In the genomic region with DNA sequence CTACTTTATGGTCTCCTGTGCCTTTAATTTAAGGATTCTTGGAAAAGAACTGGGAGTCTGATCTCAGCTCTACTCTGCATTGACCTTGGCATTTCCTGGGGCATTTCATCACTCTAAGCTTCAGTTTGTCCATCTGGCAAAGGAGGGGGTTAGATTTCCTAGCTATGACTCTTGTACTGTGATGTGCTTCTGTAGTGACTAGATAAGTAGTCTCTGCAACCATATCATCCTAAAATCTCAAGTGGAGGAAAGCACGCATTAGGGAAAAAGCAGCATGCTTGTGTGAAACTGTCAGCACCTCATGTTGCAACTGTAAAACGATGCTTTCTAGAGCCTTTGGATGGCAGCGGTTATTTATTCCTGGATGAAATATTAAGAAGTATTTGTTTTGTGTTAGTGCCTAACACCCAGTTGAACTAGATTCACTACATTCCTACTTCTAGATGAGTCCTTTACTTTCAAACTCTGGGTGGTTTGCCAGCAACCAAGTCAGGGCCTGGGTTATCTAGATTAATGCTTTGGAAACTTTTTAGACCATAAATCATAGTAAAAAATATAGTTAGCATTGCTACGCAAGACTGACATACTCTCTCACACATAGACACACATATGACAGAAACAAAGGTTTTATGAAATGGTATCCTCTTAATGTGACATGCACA, we compare ENCODE assay signal across 2 cellular contexts.
TF ChIP-seq lines count a peak whose summit lies in the region.

No MANE protein-coding gene starts in this region.

TF ChIP-seq in K562, 482 proteins besides CTCF, POLR2A, EP300 and RAD21 (continues in another document):
- TF ChIP-seq ZNF551 (CRISPR knock-in tag; IDR thresholded peaks at IDR 0.05) (no peak), FOXM1 (IDR thresholded peaks at IDR 0.05; ENCODE audit: low read depth) (peak; percentile 70), FOXM1 (CRISPR knock-in tag; IDR thresholded peaks at IDR 0.05; ENCODE audit: low read depth) (no peak), KDM1A (IDR thresholded peaks at IDR 0.05) (peak; percentile 92), KAT2B (IDR thresholded peaks at IDR 0.05; ENCODE audit: low read depth, low read length) (no peak), ZNF57 (CRISPR knock-in tag; IDR thresholded peaks at IDR 0.05) (no peak), TCF3 (CRISPR knock-in tag; IDR thresholded peaks at IDR 0.05) (peak; percentile 91), NFIC (IDR thresholded peaks at IDR 0.05) (peak; percentile 61; the same call in 1 of the 2 replicates), PCBP2 (IDR thresholded peaks at IDR 0.05; ENCODE audit: low read depth, low read length, poor library complexity, severe bottlenecking) (no peak), ZNF561 (CRISPR knock-in tag; conservative IDR thresholded peaks at IDR 0.05) (no peak), ZNF444 (CRISPR knock-in tag; IDR thresholded peaks at IDR 0.05) (no peak), ZNF347 (CRISPR knock-in tag; IDR thresholded peaks at IDR 0.05; ENCODE audit: low read depth) (no peak), ZBTB1 (CRISPR knock-in tag; IDR thresholded peaks at IDR 0.05; ENCODE audit: borderline replicate concordance, low read depth) (no peak), ZNF212 (CRISPR knock-in tag; IDR thresholded peaks at IDR 0.05) (no peak), NFRKB (IDR thresholded peaks at IDR 0.05; ENCODE audit: low read depth) (no peak), IFI16 (CRISPR knock-in tag; IDR thresholded peaks at IDR 0.05) (no peak), HOXB6 (CRISPR knock-in tag; IDR thresholded peaks at IDR 0.05; ENCODE audit: borderline replicate concordance) (no peak), MYBL2 (IDR thresholded peaks at IDR 0.05; ENCODE audit: low read depth) (no peak), MYBL2 (CRISPR knock-in tag; IDR thresholded peaks at IDR 0.05; ENCODE audit: borderline replicate concordance) (no peak), SMAD4 (CRISPR knock-in tag; conservative IDR thresholded peaks at IDR 0.05) (peak; percentile 46), SREBF1 (IDR thresholded peaks at IDR 0.05; ENCODE audit: borderline replicate concordance, low read depth, low read length) (no peak)
- TF ChIP-seq, protein P1, sequence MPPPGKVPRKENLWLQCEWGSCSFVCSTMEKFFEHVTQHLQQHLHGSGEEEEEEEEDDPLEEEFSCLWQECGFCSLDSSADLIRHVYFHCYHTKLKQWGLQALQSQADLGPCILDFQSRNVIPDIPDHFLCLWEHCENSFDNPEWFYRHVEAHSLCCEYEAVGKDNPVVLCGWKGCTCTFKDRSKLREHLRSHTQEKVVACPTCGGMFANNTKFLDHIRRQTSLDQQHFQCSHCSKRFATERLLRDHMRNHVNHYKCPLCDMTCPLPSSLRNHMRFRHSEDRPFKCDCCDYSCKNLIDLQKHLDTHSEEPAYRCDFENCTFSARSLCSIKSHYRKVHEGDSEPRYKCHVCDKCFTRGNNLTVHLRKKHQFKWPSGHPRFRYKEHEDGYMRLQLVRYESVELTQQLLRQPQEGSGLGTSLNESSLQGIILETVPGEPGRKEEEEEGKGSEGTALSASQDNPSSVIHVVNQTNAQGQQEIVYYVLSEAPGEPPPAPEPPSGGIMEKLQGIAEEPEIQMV (tag; conservative IDR thresholded peaks at IDR 0.05; ENCODE audit: low read depth): no peak
- TF ChIP-seq, protein P2, sequence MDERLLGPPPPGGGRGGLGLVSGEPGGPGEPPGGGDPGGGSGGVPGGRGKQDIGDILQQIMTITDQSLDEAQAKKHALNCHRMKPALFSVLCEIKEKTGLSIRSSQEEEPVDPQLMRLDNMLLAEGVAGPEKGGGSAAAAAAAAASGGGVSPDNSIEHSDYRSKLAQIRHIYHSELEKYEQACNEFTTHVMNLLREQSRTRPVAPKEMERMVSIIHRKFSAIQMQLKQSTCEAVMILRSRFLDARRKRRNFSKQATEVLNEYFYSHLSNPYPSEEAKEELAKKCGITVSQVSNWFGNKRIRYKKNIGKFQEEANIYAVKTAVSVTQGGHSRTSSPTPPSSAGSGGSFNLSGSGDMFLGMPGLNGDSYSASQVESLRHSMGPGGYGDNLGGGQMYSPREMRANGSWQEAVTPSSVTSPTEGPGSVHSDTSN (CRISPR knock-in tag; IDR thresholded peaks at IDR 0.05; ENCODE audit: low read depth): no peak
- TF ChIP-seq, protein P2 (tag; conservative IDR thresholded peaks at IDR 0.05; ENCODE audit: low read depth): peak; percentile 96
- TF ChIP-seq, protein P3, sequence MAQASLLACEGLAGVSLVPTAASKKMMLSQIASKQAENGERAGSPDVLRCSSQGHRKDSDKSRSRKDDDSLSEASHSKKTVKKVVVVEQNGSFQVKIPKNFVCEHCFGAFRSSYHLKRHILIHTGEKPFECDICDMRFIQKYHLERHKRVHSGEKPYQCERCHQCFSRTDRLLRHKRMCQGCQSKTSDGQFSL (CRISPR knock-in tag; IDR thresholded peaks at IDR 0.05): no peak
- TF ChIP-seq, protein P3 (tag; IDR thresholded peaks at IDR 0.05): no peak
- TF ChIP-seq, protein P4, sequence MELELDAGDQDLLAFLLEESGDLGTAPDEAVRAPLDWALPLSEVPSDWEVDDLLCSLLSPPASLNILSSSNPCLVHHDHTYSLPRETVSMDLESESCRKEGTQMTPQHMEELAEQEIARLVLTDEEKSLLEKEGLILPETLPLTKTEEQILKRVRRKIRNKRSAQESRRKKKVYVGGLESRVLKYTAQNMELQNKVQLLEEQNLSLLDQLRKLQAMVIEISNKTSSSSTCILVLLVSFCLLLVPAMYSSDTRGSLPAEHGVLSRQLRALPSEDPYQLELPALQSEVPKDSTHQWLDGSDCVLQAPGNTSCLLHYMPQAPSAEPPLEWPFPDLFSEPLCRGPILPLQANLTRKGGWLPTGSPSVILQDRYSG (tag; conservative IDR thresholded peaks at IDR 0.05; ENCODE audit: low read depth): no peak

TF ChIP-seq in HepG2, 621 proteins besides CTCF, POLR2A, EP300 and RAD21 (continues in another document):
- TF ChIP-seq FOSL2 (CRISPR knock-in tag; IDR thresholded peaks at IDR 0.05) (0 out of 2 replicates have a peak, but pooled peaks have one; percentile 22), ZNF878 (CRISPR knock-in tag; IDR thresholded peaks at IDR 0.05) (no peak), NFATC3 (CRISPR knock-in tag; IDR thresholded peaks at IDR 0.05) (no peak), STAG1 (CRISPR knock-in tag; IDR thresholded peaks at IDR 0.05) (peak; percentile 10; the same call in 1 of the 2 replicates), GATAD2A (CRISPR knock-in tag; IDR thresholded peaks at IDR 0.05) (peak; percentile 22; the same call in 1 of the 2 replicates), ZNF790 (CRISPR knock-in tag; IDR thresholded peaks at IDR 0.05; ENCODE audit: borderline replicate concordance) (no peak), CEBPB (IDR thresholded peaks at IDR 0.05; ENCODE audit: borderline replicate concordance, low read depth, low read length) (peak; percentile 51; the same call in 1 of the 2 replicates), ZKSCAN1 (IDR thresholded peaks at IDR 0.05; ENCODE audit: low read length) (no peak), ZNF451 (CRISPR knock-in tag; IDR thresholded peaks at IDR 0.05) (no peak), ZNF549 (CRISPR knock-in tag; IDR thresholded peaks at IDR 0.05) (no peak), ZNF678 (CRISPR knock-in tag; IDR thresholded peaks at IDR 0.05) (no peak), ZNF644 (CRISPR knock-in tag; IDR thresholded peaks at IDR 0.05; ENCODE audit: low read depth) (no peak), GPN1 (CRISPR knock-in tag; IDR thresholded peaks at IDR 0.05; ENCODE audit: borderline replicate concordance) (no peak), THYN1 (CRISPR knock-in tag; IDR thresholded peaks at IDR 0.05; ENCODE audit: borderline replicate concordance, low read depth) (no peak), TBP (CRISPR knock-in tag; IDR thresholded peaks at IDR 0.05) (no peak), CEBPG (CRISPR knock-in tag; IDR thresholded peaks at IDR 0.05) (0 out of 2 replicates have a peak, but pooled peaks have one; percentile 37)
- TF ChIP-seq, protein P5, sequence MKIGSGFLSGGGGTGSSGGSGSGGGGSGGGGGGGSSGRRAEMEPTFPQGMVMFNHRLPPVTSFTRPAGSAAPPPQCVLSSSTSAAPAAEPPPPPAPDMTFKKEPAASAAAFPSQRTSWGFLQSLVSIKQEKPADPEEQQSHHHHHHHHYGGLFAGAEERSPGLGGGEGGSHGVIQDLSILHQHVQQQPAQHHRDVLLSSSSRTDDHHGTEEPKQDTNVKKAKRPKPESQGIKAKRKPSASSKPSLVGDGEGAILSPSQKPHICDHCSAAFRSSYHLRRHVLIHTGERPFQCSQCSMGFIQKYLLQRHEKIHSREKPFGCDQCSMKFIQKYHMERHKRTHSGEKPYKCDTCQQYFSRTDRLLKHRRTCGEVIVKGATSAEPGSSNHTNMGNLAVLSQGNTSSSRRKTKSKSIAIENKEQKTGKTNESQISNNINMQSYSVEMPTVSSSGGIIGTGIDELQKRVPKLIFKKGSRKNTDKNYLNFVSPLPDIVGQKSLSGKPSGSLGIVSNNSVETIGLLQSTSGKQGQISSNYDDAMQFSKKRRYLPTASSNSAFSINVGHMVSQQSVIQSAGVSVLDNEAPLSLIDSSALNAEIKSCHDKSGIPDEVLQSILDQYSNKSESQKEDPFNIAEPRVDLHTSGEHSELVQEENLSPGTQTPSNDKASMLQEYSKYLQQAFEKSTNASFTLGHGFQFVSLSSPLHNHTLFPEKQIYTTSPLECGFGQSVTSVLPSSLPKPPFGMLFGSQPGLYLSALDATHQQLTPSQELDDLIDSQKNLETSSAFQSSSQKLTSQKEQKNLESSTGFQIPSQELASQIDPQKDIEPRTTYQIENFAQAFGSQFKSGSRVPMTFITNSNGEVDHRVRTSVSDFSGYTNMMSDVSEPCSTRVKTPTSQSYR (CRISPR knock-in tag; IDR thresholded peaks at IDR 0.05; ENCODE audit: borderline replicate concordance): no peak
- TF ChIP-seq, protein P6, sequence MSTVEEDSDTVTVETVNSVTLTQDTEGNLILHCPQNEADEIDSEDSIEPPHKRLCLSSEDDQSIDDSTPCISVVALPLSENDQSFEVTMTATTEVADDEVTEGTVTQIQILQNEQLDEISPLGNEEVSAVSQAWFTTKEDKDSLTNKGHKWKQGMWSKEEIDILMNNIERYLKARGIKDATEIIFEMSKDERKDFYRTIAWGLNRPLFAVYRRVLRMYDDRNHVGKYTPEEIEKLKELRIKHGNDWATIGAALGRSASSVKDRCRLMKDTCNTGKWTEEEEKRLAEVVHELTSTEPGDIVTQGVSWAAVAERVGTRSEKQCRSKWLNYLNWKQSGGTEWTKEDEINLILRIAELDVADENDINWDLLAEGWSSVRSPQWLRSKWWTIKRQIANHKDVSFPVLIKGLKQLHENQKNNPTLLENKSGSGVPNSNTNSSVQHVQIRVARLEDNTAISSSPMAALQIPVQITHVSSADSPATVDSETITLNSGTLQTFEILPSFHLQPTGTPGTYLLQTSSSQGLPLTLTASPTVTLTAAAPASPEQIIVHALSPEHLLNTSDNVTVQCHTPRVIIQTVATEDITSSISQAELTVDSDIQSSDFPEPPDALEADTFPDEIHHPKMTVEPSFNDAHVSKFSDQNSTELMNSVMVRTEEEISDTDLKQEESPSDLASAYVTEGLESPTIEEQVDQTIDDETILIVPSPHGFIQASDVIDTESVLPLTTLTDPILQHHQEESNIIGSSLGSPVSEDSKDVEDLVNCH (CRISPR knock-in tag; IDR thresholded peaks at IDR 0.05): no peak
- TF ChIP-seq, protein P7, sequence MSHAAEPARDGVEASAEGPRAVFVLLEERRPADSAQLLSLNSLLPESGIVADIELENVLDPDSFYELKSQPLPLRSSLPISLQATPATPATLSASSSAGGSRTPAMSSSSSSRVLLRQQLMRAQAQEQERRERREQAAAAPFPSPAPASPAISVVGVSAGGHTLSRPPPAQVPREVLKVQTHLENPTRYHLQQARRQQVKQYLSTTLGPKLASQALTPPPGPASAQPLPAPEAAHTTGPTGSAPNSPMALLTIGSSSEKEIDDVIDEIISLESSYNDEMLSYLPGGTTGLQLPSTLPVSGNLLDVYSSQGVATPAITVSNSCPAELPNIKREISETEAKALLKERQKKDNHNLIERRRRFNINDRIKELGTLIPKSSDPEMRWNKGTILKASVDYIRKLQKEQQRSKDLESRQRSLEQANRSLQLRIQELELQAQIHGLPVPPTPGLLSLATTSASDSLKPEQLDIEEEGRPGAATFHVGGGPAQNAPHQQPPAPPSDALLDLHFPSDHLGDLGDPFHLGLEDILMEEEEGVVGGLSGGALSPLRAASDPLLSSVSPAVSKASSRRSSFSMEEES (CRISPR knock-in tag; IDR thresholded peaks at IDR 0.05): no peak
- TF ChIP-seq, protein P8, sequence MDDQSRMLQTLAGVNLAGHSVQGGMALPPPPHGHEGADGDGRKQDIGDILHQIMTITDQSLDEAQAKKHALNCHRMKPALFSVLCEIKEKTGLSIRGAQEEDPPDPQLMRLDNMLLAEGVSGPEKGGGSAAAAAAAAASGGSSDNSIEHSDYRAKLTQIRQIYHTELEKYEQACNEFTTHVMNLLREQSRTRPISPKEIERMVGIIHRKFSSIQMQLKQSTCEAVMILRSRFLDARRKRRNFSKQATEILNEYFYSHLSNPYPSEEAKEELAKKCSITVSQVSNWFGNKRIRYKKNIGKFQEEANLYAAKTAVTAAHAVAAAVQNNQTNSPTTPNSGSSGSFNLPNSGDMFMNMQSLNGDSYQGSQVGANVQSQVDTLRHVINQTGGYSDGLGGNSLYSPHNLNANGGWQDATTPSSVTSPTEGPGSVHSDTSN (CRISPR knock-in tag; IDR thresholded peaks at IDR 0.05; ENCODE audit: borderline replicate concordance): no peak
- TF ChIP-seq, protein P9, sequence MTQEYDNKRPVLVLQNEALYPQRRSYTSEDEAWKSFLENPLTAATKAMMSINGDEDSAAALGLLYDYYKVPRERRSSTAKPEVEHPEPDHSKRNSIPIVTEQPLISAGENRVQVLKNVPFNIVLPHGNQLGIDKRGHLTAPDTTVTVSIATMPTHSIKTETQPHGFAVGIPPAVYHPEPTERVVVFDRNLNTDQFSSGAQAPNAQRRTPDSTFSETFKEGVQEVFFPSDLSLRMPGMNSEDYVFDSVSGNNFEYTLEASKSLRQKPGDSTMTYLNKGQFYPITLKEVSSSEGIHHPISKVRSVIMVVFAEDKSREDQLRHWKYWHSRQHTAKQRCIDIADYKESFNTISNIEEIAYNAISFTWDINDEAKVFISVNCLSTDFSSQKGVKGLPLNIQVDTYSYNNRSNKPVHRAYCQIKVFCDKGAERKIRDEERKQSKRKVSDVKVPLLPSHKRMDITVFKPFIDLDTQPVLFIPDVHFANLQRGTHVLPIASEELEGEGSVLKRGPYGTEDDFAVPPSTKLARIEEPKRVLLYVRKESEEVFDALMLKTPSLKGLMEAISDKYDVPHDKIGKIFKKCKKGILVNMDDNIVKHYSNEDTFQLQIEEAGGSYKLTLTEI (CRISPR knock-in tag; conservative IDR thresholded peaks at IDR 0.05): no peak
- TF ChIP-seq, protein P10, sequence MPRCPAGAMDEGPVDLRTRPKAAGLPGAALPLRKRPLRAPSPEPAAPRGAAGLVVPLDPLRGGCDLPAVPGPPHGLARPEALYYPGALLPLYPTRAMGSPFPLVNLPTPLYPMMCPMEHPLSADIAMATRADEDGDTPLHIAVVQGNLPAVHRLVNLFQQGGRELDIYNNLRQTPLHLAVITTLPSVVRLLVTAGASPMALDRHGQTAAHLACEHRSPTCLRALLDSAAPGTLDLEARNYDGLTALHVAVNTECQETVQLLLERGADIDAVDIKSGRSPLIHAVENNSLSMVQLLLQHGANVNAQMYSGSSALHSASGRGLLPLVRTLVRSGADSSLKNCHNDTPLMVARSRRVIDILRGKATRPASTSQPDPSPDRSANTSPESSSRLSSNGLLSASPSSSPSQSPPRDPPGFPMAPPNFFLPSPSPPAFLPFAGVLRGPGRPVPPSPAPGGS (CRISPR knock-in tag; IDR thresholded peaks at IDR 0.05): no peak
